19 cellular contexts compared by ENCODE assay signal in genomic region chr17:59510611-59511010, GRCh38.
"Had no signal": no experiment of that assay in that cellular context is flagged by ENCODE, and none has a peak within 500 bp of the region (broad histone marks: within the 10 kb centered on the region; RNA-seq: fewer than 3 reads in every experiment).

No MANE protein-coding gene starts in this region.

- DNase-seq: cortex of kidney; dorsolateral prefrontal cortex; effector CD4-positive, alpha-beta T cell; heart left ventricle; kidney; left lung; mesendoderm; midbrain; naive thymus-derived CD4-positive, alpha-beta T cell; right lobe of liver; small intestine; stimulated activated CD4-positive, alpha-beta T cell treated with anti-CD3 and anti-CD28 coated beads, Interleukin-1b, Interleukin-23, amount 100 ng/mL, for 48 hours; stimulated activated CD4-positive, alpha-beta T cell treated with anti-CD3 and anti-CD28 coated beads, Interleukin-4, amount 100 ng/mL, for 1 hour; stimulated activated CD8-positive, alpha-beta memory T cell treated with anti-CD3 and anti-CD28 coated beads, Interleukin-4, amount 100 ng/mL, for 48 hours; stimulated activated naive CD4-positive, alpha-beta T cell; stimulated activated naive CD8-positive, alpha-beta T cell treated with anti-CD3 and anti-CD28 coated beads, Interleukin-15, amount 100 ng/mL, for 72 hours; transverse colon; upper lobe of right lung; uterus had no signal

- ATAC-seq: heart left ventricle; left lung; naive thymus-derived CD4-positive, alpha-beta T cell; right lobe of liver; stimulated activated naive CD8-positive, alpha-beta T cell treated with anti-CD3 and anti-CD28 coated beads, Interleukin-15, amount 100 ng/mL, for 72 hours; upper lobe of right lung had no signal
